1 cellular context compared by ENCODE assay signal in the genomic region with DNA sequence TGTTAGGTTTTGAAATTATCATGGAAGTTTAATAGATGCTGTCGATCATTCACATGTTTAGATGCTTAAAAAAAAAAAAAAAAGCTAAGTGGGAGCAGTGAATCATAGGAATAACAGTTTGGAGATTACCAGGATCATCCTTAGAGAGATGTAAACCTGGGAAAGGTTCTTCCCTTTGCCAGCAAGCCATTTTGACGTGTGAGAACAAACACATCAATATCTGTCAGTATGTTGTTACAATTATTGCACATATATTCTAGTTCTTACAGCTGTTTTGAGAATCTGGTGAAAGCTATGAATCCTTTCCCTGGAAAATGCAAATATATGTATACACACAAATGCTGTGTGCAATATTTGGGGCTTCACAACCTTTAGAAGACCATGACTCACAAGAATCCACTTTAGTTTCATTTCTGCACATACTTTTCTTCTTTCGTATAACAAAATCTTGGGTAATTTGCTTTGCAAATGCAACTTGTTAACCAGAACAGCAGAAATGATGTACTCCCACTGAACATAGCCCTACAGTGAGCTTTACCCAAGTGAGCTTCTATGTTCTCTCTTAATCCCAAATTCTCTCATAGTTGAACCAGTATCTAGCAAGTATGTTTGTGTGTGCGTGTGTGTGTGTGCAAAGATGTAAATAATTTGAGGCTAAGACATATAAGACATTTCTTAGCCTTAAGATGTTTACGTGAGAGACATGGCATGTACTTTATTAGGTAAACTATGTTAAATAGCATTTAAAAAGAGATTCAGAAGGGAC.
TF ChIP-seq lines count a peak whose summit lies in the region.

No MANE protein-coding gene starts in this region.

TF ChIP-seq in WTC11, 78 proteins besides CTCF, POLR2A, EP300 and RAD21 (continued from another document):
- TF ChIP-seq SMAD4 (CRISPR knock-in tag; IDR thresholded peaks at IDR 0.05) (no peak), FOXK1 (CRISPR knock-in tag; IDR thresholded peaks at IDR 0.05) (no peak), ZNF121 (CRISPR knock-in tag; IDR thresholded peaks at IDR 0.05) (no peak)
- TF ChIP-seq, protein P1, sequence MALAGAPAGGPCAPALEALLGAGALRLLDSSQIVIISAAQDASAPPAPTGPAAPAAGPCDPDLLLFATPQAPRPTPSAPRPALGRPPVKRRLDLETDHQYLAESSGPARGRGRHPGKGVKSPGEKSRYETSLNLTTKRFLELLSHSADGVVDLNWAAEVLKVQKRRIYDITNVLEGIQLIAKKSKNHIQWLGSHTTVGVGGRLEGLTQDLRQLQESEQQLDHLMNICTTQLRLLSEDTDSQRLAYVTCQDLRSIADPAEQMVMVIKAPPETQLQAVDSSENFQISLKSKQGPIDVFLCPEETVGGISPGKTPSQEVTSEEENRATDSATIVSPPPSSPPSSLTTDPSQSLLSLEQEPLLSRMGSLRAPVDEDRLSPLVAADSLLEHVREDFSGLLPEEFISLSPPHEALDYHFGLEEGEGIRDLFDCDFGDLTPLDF (CRISPR knock-in tag; IDR thresholded peaks at IDR 0.05), result no peak
- TF ChIP-seq, protein P2, sequence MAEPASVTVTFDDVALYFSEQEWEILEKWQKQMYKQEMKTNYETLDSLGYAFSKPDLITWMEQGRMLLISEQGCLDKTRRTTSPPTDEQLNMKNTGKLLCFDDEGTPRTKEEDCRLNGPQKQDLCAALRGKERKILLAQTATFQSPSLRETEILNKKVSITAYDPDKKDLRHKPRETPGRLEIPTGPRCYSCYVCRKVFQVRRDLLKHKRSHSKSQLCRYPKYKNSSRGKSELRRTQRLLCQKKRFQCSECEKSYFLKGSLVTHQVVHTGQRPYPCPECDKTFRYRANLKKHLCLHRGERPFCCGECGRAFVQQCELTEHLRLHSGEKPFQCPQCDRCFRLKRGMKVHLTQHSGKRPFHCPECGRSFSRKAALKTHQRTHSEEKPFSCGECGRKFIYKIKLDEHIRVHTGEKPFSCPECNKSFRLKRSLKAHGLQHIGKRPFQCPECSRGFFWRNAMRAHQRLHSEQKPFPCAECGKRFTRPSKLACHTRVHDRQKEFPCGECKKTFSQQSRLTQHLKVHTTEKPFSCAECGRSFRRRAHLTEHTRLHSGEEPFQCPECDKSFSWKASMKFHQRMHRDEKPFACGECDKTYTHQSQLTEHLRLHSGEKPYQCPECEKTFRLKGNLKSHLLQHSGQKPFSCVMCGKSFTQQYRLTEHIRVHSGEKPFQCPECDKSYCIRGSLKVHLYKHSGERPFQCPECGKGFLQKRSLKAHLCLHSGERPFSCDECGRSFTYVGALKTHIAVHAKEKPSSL (CRISPR knock-in tag; conservative IDR thresholded peaks at IDR 0.05), result no peak
